19 cellular contexts compared by ENCODE assay signal in the genomic region with DNA sequence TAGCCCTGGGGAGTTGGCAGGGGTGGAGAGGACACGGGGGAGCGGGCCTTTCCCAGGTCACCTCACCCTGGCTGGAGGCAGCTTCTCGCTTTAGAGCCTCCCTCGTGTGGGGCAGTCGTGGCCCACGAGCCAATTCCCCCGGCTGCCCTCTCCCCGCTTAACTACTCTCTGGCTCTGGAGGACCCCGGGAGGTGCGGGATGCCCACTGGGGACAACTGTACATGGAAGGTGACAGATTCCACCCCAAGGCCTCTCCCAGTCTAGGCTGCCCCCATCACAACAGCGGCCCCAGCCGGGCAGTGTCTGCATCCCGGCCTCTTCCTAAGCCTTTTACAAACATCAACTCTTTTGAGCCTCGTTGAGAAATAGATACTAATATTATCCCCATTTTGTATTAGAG.
"Had no signal": no experiment of that assay in that cellular context is flagged by ENCODE, and none has a peak within 500 bp of the region (broad histone marks: within the 10 kb centered on the region; RNA-seq: fewer than 3 reads in every experiment).

No MANE protein-coding gene starts in this region.

- H3K27me3 ChIP-seq: pancreas, sigmoid colon, thyroid gland had no signal

- H3K9me3 Mint-ChIP-seq: central memory CD8-positive, alpha-beta T cell; mesothelial cell of epicardium; natural killer cell treated with Interleukin-12 subunit alpha and Interleukin-12 subunit beta and Interleukin-15 and Interleukin-18, amount 100 ng/mL, for 72 hours; type B pancreatic cell had no signal

- H3K4me1 ChIP-seq: pancreas, prostate gland, sigmoid colon, suprapubic skin, thyroid gland had no signal

- H3K4me3 ChIP-seq: pancreas, prostate gland, sigmoid colon, skin epidermis, suprapubic skin, thyroid gland had no signal

- H3K9me3 ChIP-seq: pancreas, prostate gland, sigmoid colon, suprapubic skin, thyroid gland had no signal

- H3K4me1 Mint-ChIP-seq: central memory CD8-positive, alpha-beta T cell; memory B cell; mesothelial cell of epicardium had no signal

- H3K27ac ChIP-seq: pancreas, prostate gland, sigmoid colon, skin epidermis, suprapubic skin, thyroid gland had no signal

- H3K36me3 Mint-ChIP-seq: memory B cell; mesothelial cell of epicardium; natural killer cell treated with Interleukin-12 subunit alpha and Interleukin-12 subunit beta and Interleukin-15 and Interleukin-18, amount 100 ng/mL, for 72 hours; type B pancreatic cell had no signal

- DNase-seq: effector memory CD4-positive, alpha-beta T cell; islet precursor cell; left colon; occipital lobe; sigmoid colon; stimulated activated CD4-positive, alpha-beta T cell treated with anti-CD3 and anti-CD28 coated beads, Interleukin-12 subunit alpha, Interleukin-12 subunit beta, amount 100 ng/mL, for 4 hours; stimulated activated CD4-positive, alpha-beta T cell treated with anti-CD3 and anti-CD28 coated beads, Interleukin-2, amount 100 ng/mL, for 48 hours; stimulated activated naive CD4-positive, alpha-beta T cell treated with Interleukin-2 at 50 U/mL for 16 hours; thyroid gland had no signal

- H3K36me3 ChIP-seq: pancreas, prostate gland, sigmoid colon, suprapubic skin, thyroid gland had no signal

- H3K4me3 Mint-ChIP-seq: central memory CD8-positive, alpha-beta T cell; memory B cell; mesothelial cell of epicardium; natural killer cell treated with Interleukin-12 subunit alpha and Interleukin-12 subunit beta and Interleukin-15 and Interleukin-18, amount 100 ng/mL, for 72 hours; type B pancreatic cell had no signal

- H3K27ac Mint-ChIP-seq: memory B cell; mesothelial cell of epicardium; natural killer cell treated with Interleukin-12 subunit alpha and Interleukin-12 subunit beta and Interleukin-15 and Interleukin-18, amount 100 ng/mL, for 72 hours; type B pancreatic cell had no signal

- ATAC-seq: esophagus mucosa; left colon; natural killer cell treated with Interleukin-12 subunit alpha and Interleukin-12 subunit beta and Interleukin-15 and Interleukin-18, amount 100 ng/mL, for 72 hours; pancreas had no signal
